Comparison of ENCODE assay signal across 18 cellular contexts in genomic region chr6:142413111-142413510, GRCh38.
DNase-seq lines count a peak whose midpoint lies in the region; ATAC-seq and TF ChIP-seq lines count a peak whose summit lies in the region.
"Had no signal": no experiment of that assay in that cellular context is flagged by ENCODE, and none has a peak within 500 bp of the region (broad histone marks: within the 10 kb centered on the region; RNA-seq: fewer than 3 reads in every experiment).

No MANE protein-coding gene starts in this region.

- intact Hi-C loops in PC-3 (cut with micrococcal nuclease) (no loop called here), testis (cut with DNase I; ENCODE audit: low total_unique reads) (no loop called here)

- H3K4me2 ChIP-seq in PC-3 (ENCODE audit: low read length) (peak overlapping the region; percentile 56), mesenchymal stem cell (ENCODE audit: low read length, poor library complexity, severe bottlenecking) (no peak overlapping the region)

- H2BK12ac ChIP-seq in mesenchymal stem cell (ENCODE audit: low read length in 2 of 2), result no peak overlapping the region

- H3K27ac ChIP-seq in PC-3 (ENCODE audit: low read length) (peak overlapping the region; percentile 67), mesenchymal stem cell (ENCODE audit: low read length, poor library complexity, severe bottlenecking) (peak overlapping the region; percentile 68), testis (no peak overlapping the region)
- H3K27ac ChIP-seq: pancreas, upper lobe of right lung had no signal

- H3K4me1 ChIP-seq in PC-3 (ENCODE audit: insufficient read depth, low read length), result peaks cover 34% of the 10 kb centered on the region
- H3K4me1 ChIP-seq in mesenchymal stem cell (ENCODE audit: control insufficient read depth, insufficient read depth, low read depth, low read length), result peaks cover 3% of the 10 kb centered on the region
- no peaks in the 10 kb centered on the region for H3K4me1 ChIP-seq in testis
- H3K4me1 ChIP-seq: pancreas, upper lobe of right lung had no signal

- no peaks in the 10 kb centered on the region for H3K9me2 ChIP-seq in PC-3 (replicated peaks; ENCODE audit: low read length)

- no peak overlapping the region for H4K8ac ChIP-seq in mesenchymal stem cell (ENCODE audit: low read length)

- H3K9ac ChIP-seq in PC-3 (ENCODE audit: low read length) (no peak overlapping the region), mesenchymal stem cell (ENCODE audit: low read length) (peak overlapping the region; percentile 61)

- no peak overlapping the region for H3K23ac ChIP-seq in mesenchymal stem cell (ENCODE audit: low read length in 2 of 2)

- no peak overlapping the region for H3K14ac ChIP-seq in mesenchymal stem cell (ENCODE audit: low read length in 2 of 2)

- ATAC-seq in PC-3 (no peak), GM19324 (IDR thresholded peaks at IDR 0.05; ENCODE audit: low FRiP score, unreplicated experiment) (no peak)
- ATAC-seq: upper lobe of right lung had no signal

- TF ChIP-seq CTCF in AG10803 (conservative IDR thresholded peaks at IDR 0.05; ENCODE audit: low read length) (no peak), PC-3 (conservative IDR thresholded peaks at IDR 0.05; ENCODE audit: low read depth, low read length) (no peak), testis (IDR thresholded peaks at IDR 0.05) (no peak)

- CTCF ChIA-PET in PC-3 (lab: Charles Lee), result no interaction called here

- no peaks in the 10 kb centered on the region for H3K9me3 ChIP-seq in PC-3 (ENCODE audit: low read length)
- H3K9me3 ChIP-seq in mesenchymal stem cell (ENCODE audit: control insufficient read depth, low read length), result no peaks in the 10 kb centered on the region
- no peaks in the 10 kb centered on the region for H3K9me3 ChIP-seq in testis
- H3K9me3 ChIP-seq: HAP-1, pancreas, upper lobe of right lung had no signal

- H3F3A ChIP-seq in PC-3 (ENCODE audit: low read length, unreplicated experiment), result no peaks in the 10 kb centered on the region

- no TSS peak for BruUV-seq in PC-3 (replicated peaks; lab: Mats Ljungman, UMichigan)

- no peak overlapping the region for H4K91ac ChIP-seq in mesenchymal stem cell (ENCODE audit: low read length)

- POLR2A ChIA-PET in PC-3 (lab: Charles Lee; ENCODE audit: unreplicated experiment), result interaction anchor here (0.7 kb wide), 1 partner anchor 256 kb away, joined by 5 read pairs; no protein-coding TSS in a partner anchor

- no peak overlapping the region for H2AK5ac ChIP-seq in mesenchymal stem cell (ENCODE audit: low read length, severe bottlenecking)

- no peak overlapping the region for H2BK5ac ChIP-seq in mesenchymal stem cell (ENCODE audit: low read depth, low read length, poor library complexity, severe bottlenecking)

- H3K27me3 ChIP-seq in PC-3 (ENCODE audit: low read length) (no peaks in the 10 kb centered on the region), mesenchymal stem cell (ENCODE audit: control insufficient read depth in 1 of 2, insufficient read depth in 1 of 2, low read length in 2 of 2) (no peaks in the 10 kb centered on the region), testis (no peaks in the 10 kb centered on the region)
- H3K27me3 ChIP-seq: pancreas, upper lobe of right lung had no signal

- peaks cover 49% of the 10 kb centered on the region for H3K36me3 ChIP-seq in PC-3 (ENCODE audit: low read depth, low read length)
- no peaks in the 10 kb centered on the region for H3K36me3 ChIP-seq in mesenchymal stem cell (ENCODE audit: control insufficient read depth in 1 of 2, insufficient read depth in 2 of 2, low read depth in 1 of 2, low read length in 2 of 2)
- no peaks in the 10 kb centered on the region for H3K36me3 ChIP-seq in testis (ENCODE audit: low read depth, missing control alignments)
- H3K36me3 ChIP-seq: HAP-1, pancreas, upper lobe of right lung had no signal

- no peak overlapping the region for H3K4ac ChIP-seq in mesenchymal stem cell (ENCODE audit: low read depth in 1 of 2, low read length in 2 of 2)

- H3K79me2 ChIP-seq in PC-3 (ENCODE audit: low read length), result no peaks in the 10 kb centered on the region

- peak; percentile 60 for DNase-seq in AG10803 (ENCODE audit: low read depth)
- DNase-seq in PC-3, result no peak
- DNase-seq in astrocyte of the hippocampus (ENCODE audit: low read depth, low spot score), result peak; percentile 42
- no peak for DNase-seq in mesenchymal stem cell
- no peak for DNase-seq in NCI-H510A treated with DMSO at 0.1 percent for 48 hours (lab: John Stamatoyannopoulos, UW)
- DNase-seq in NCI-H774 (lab: John Stamatoyannopoulos, UW), result no peak
- DNase-seq in testis, result no peak
- DNase-seq: activated CD4-positive, alpha-beta T cell treated with anti-CD3 and anti-CD28 coated beads, Interleukin-2, amount 10 ng/mL, durations not matched to agents 7 days and 5 days; activated CD8-positive, alpha-beta memory T cell treated with anti-CD3 and anti-CD28 coated beads, Interleukin-2, amount 50 U/mL, for 4 hours; activated gamma-delta T cell; aorta; CD8-positive, alpha-beta memory T cell; DND-41; NCI-H1436 treated with DMSO at 0.1 percent for 48 hours; pancreas; upper lobe of right lung had no signal

- H2BK15ac ChIP-seq in mesenchymal stem cell (ENCODE audit: low read depth, poor library complexity, severe bottlenecking), result no peak overlapping the region

- no peak for TF ChIP-seq POLR2A in testis (IDR thresholded peaks at IDR 0.05)

- no peaks in the 10 kb centered on the region for H3K79me1 ChIP-seq in mesenchymal stem cell (replicated peaks; ENCODE audit: low read length, poor library complexity, severe bottlenecking)

- H3K18ac ChIP-seq in mesenchymal stem cell (ENCODE audit: low read depth in 1 of 2, low read length in 2 of 2), result no peak overlapping the region

- no peak overlapping the region for H3K4me3 ChIP-seq in AG10803 (ENCODE audit: low read length)
- H3K4me3 ChIP-seq in PC-3 (ENCODE audit: low read length), result no peak overlapping the region
- no peak overlapping the region for H3K4me3 ChIP-seq in mesenchymal stem cell (ENCODE audit: insufficient read depth in 1 of 2, low read depth in 1 of 2, low read length in 2 of 2)
- no peak overlapping the region for H3K4me3 ChIP-seq in testis
- H3K4me3 ChIP-seq: HAP-1, pancreas, upper lobe of right lung had no signal

- H2AFZ ChIP-seq in PC-3 (ENCODE audit: low read length) (no peak overlapping the region), mesenchymal stem cell (ENCODE audit: low read depth, low read length) (no peak overlapping the region)

- H4K20me1 ChIP-seq in PC-3 (ENCODE audit: low read length), result no peaks in the 10 kb centered on the region

- no peak overlapping the region for H2BK120ac ChIP-seq in mesenchymal stem cell (ENCODE audit: low read depth, low read length)

Comparison
In these comparisons a context has a peak if more than half of its experiments do, and no peak if none do; other contexts are left out.
1. DNase-seq: peak in AG10803 (single experiment) and astrocyte of the hippocampus (single experiment); none in PC-3 (single experiment), mesenchymal stem cell (single experiment), NCI-H510A treated with DMSO at 0.1 percent for 48 hours (single experiment), NCI-H774 (single experiment) and testis (single experiment).
2. H3K27ac ChIP-seq: peak in PC-3 (single experiment) and mesenchymal stem cell (single experiment); none in testis (0 of 2).